In the genomic region with DNA sequence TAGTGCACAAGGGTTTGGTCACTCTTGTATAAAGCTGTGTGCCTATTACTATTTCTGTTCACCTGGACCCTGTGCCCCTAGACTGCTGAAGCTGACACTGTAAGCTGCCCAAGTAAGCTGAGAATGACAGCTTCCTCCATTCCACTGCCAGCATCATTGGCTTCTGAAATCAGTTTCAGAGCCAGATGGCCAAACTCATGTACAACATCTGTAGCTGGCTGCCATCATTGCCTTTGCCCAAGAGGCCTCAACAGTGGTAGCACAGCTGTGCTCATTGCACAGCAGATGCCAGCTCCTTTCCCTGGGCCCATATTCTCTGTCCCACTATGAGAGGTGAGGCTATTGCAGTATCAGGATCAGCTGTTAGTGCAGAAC, we compare ENCODE assay signal across 13 cellular contexts.
DNase-seq lines count a peak whose midpoint lies in the region; ATAC-seq and TF ChIP-seq lines count a peak whose summit lies in the region.
"Had no signal": no experiment of that assay in that cellular context is flagged by ENCODE, and none has a peak within 500 bp of the region (broad histone marks: within the 10 kb centered on the region; RNA-seq: fewer than 3 reads in every experiment).

No MANE protein-coding gene starts in this region.

- H3K9me3 ChIP-seq in suprapubic skin = no peaks in the 10 kb centered on the region

- TF ChIP-seq CTCF in suprapubic skin (IDR thresholded peaks at IDR 0.05) = no peak
- TF ChIP-seq CTCF in GM20000 (IDR thresholded peaks at IDR 0.05; ENCODE audit: extremely low read depth, missing control alignments) = no peak

- H3K4me3 ChIP-seq in suprapubic skin = no peak overlapping the region

- H3K4me1 ChIP-seq in suprapubic skin = peaks cover 44% of the 10 kb centered on the region

- H3K36me3 ChIP-seq in suprapubic skin = no peaks in the 10 kb centered on the region

- peak overlapping the region; percentile 58 for H3K27ac ChIP-seq in suprapubic skin

- peak; percentile 39 for ATAC-seq in left lobe of liver
- ATAC-seq: CD8-positive, alpha-beta T cell; stimulated activated effector memory CD8-positive, alpha-beta T cell treated with anti-CD3 and anti-CD28 coated beads, Interleukin-12 subunit alpha, Interleukin-12 subunit beta, amount 100 ng/mL, for 72 hours had no signal

- DNase-seq in NCI-H2171 treated with DMSO at 0.1 percent for 48 hours (lab: John Stamatoyannopoulos, UW) (peak; percentile 63), dermis blood vessel endothelial cell (peak; percentile 17), left lobe of liver (ENCODE audit: low spot score) (peak; percentile 70), suprapubic skin (ENCODE audit: low spot score in 2 of 2) (no peak), NCI-H2196 (lab: John Stamatoyannopoulos, UW; ENCODE audit: unreplicated experiment) (no peak), GM20000 (ENCODE audit: low spot score) (no peak), RKO (ENCODE audit: low spot score) (no peak), mucosa of gallbladder (ENCODE audit: low spot score) (no peak)
- DNase-seq: activated CD4-positive, alpha-beta T cell treated with anti-CD3 and anti-CD28 coated beads for 1 hour; CD8-positive, alpha-beta T cell; erythroblast; NCI-H526 had no signal

- H3K27me3 ChIP-seq in suprapubic skin = no peaks in the 10 kb centered on the region

- no peak for TF ChIP-seq EP300 in suprapubic skin (IDR thresholded peaks at IDR 0.05)

- TF ChIP-seq POLR2A in suprapubic skin (IDR thresholded peaks at IDR 0.05) = no peak

Comparison
In these comparisons a context has a peak if more than half of its experiments do, and no peak if none do; other contexts are left out.
1. DNase-seq: peak in NCI-H2171 treated with DMSO at 0.1 percent for 48 hours (single experiment), dermis blood vessel endothelial cell (single experiment) and left lobe of liver (single experiment); none in suprapubic skin (0 of 2), NCI-H2196 (single experiment), GM20000 (single experiment), RKO (single experiment) and mucosa of gallbladder (single experiment).